ENCODE assay signal across 25 cellular contexts in the genomic region with DNA sequence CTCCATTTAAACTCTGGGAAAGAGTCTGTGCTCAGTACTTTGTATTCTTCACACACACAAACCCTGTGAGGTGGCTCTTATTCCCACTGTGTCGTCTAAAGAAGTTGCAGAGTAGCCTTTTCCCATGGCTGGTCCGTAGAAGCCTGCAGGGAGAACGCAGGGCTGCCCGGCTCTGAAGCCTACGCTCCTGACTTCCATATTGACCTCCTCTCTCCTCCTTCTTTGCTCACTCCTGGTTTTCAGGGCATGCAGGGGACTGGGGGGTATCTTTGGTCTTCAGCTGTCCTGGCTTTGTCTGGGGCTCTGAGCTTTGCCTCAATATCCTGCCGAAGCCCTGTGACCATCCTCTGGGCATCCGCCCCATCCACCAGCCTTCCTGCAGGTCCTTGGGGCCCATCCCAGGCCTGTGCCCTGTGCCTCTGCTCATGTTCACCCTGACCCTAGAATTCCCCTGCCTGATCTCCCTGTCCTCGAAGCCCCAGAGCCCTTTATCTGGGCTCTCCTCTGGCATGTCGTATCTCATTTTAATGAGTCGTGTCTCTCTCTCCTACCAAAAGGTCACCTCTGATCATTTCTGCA.
"Had no signal": no experiment of that assay in that cellular context is flagged by ENCODE, and none has a peak within 500 bp of the region (broad histone marks: within the 10 kb centered on the region; RNA-seq: fewer than 3 reads in every experiment).

No MANE protein-coding gene starts in this region.

- ATAC-seq: activated T-cell treated with anti-CD3 and anti-CD28 coated beads, Interleukin-2, amount 50 U/mL, for 72 hours; Panc1; Right ventricle myocardium inferior; T-cell had no signal

- H3K36me3 Mint-ChIP-seq: activated CD4-positive, alpha-beta memory T cell treated with anti-CD3 and anti-CD28 coated beads for 36 hours; activated naive CD8-positive, alpha-beta T cell treated with anti-CD3 and anti-CD28 coated beads, Interleukin-2, amount 10 ng/mL, durations not matched to agents 7 days and 5 days; T-cell had no signal

- H3K4me1 ChIP-seq: adrenal gland had no signal

- H3K9me3 ChIP-seq: adrenal gland had no signal

- H3K4me3 ChIP-seq: adrenal gland, SK-N-MC had no signal

- H3K27ac ChIP-seq: adrenal gland, SK-N-MC had no signal

- DNase-seq: activated CD4-positive, alpha-beta memory T cell treated with anti-CD3 and anti-CD28 coated beads for 36 hours; activated CD4-positive, alpha-beta T cell treated with anti-CD3 and anti-CD28 coated beads, Interleukin-2, amount 10 ng/mL, durations not matched to agents 7 days and 5 days; activated CD4-positive, CD25-positive, alpha-beta regulatory T cell; activated naive CD4-positive, alpha-beta T cell treated with anti-CD3 and anti-CD28 coated beads, Interleukin-2, amount 50 U/mL, for 16 hours; activated naive CD8-positive, alpha-beta T cell treated with anti-CD3 and anti-CD28 coated beads, Interleukin-2, amount 10 ng/mL, durations not matched to agents 7 days and 5 days; activated T-cell treated with anti-CD3 and anti-CD28 coated beads, Interleukin-2, amount 50 U/mL, for 72 hours; aorta; KG1; NCI-H1048; NCI-H1417 treated with DMSO at 0.1 percent for 48 hours; NCI-H1694; NCI-H2029 treated with DMSO at 0.1 percent for 48 hours; NCI-H345; NCI-H510A; NCI-H526 treated with DMSO at 0.1 percent for 48 hours; OCI-M1; RPMI8226; T-helper 2 cell; T1000 had no signal

- H3K36me3 ChIP-seq: adrenal gland had no signal

- H3K27ac Mint-ChIP-seq: activated CD4-positive, alpha-beta memory T cell treated with anti-CD3 and anti-CD28 coated beads for 36 hours; activated CD4-positive, alpha-beta T cell treated with anti-CD3 and anti-CD28 coated beads, Interleukin-2, amount 10 ng/mL, durations not matched to agents 7 days and 5 days; activated naive CD8-positive, alpha-beta T cell treated with anti-CD3 and anti-CD28 coated beads, Interleukin-2, amount 10 ng/mL, durations not matched to agents 7 days and 5 days; activated T-cell treated with anti-CD3 and anti-CD28 coated beads, Interleukin-2, amount 50 U/mL, for 72 hours; activated T-helper 2 cell treated with anti-CD3 and anti-CD28 coated beads, Interferon-gamma antibody, Interleukin-2, Interleukin-4, amounts not matched to agents 10 μg/mL and 5 μg/mL and 100 μg/mL, durations not matched to agents 14 hours and 24 hours and 36 hours; T-cell had no signal

- H3K4me3 Mint-ChIP-seq: activated CD4-positive, alpha-beta memory T cell treated with anti-CD3 and anti-CD28 coated beads for 36 hours; activated CD4-positive, alpha-beta T cell treated with anti-CD3 and anti-CD28 coated beads, Interleukin-2, amount 10 ng/mL, durations not matched to agents 7 days and 5 days; activated naive CD8-positive, alpha-beta T cell treated with anti-CD3 and anti-CD28 coated beads, Interleukin-2, amount 10 ng/mL, durations not matched to agents 7 days and 5 days; activated T-cell treated with anti-CD3 and anti-CD28 coated beads, Interleukin-2, amount 50 U/mL, for 72 hours; T-cell had no signal

- H3K9me3 Mint-ChIP-seq: activated CD4-positive, alpha-beta memory T cell treated with anti-CD3 and anti-CD28 coated beads for 36 hours; activated CD4-positive, alpha-beta T cell treated with anti-CD3 and anti-CD28 coated beads, Interleukin-2, amount 10 ng/mL, durations not matched to agents 7 days and 5 days; activated T-helper 2 cell treated with anti-CD3 and anti-CD28 coated beads, Interferon-gamma antibody, Interleukin-2, Interleukin-4, amounts not matched to agents 10 μg/mL and 5 μg/mL and 100 μg/mL, durations not matched to agents 14 hours and 24 hours and 36 hours; T-cell had no signal
